In genomic region chr16:23466162-23466885, GRCh38 we compare ENCODE assay signal across 11 cellular contexts. TPM values are rescaled to one million over a fixed set of nuclear protein-coding genes. Genes with fewer than 3 reads are reported as not detected.
A peak's percentile ranks its signal among the peaks of the same experiment; 100 is the strongest.
DNase-seq lines count a peak whose midpoint lies in the region; ATAC-seq, FAIRE-seq and TF ChIP-seq lines count a peak whose summit lies in the region.
"Had no signal": no experiment of that assay in that cellular context is flagged by ENCODE, and none has a peak within 500 bp of the region (broad histone marks: within the 10 kb centered on the region; RNA-seq: fewer than 3 reads in every experiment).

No MANE protein-coding gene starts in this region.

- no peaks in the 10 kb centered on the region for H3K23me2 ChIP-seq in H9 (ENCODE audit: insufficient read length, low read depth, low read length, poor library complexity, severe bottlenecking)

- CTCF ChIA-PET in CD8-positive, alpha-beta T cell (lab: Charles Lee): interaction anchor here (1.0 to 2.1 kb wide), 2 partner anchors 30 to 32 kb away, joined by 3 to 4 read pairs; no protein-coding TSS in a partner anchor
- CTCF ChIA-PET in GM12878 (lab: Yijun Ruan, JAX): interaction anchor here (0.7 to 2.0 kb wide), 3 partner anchors 30 to 130 kb away, joined by 3 to 6 read pairs (median 5); partner anchors contain the start of gene NDUFAB1

- no peak for TF ChIP-seq POLR2A in GM12878 (IDR thresholded peaks at IDR 0.05; ENCODE audit: low read depth, low read length)

- H2AK5ac ChIP-seq in H9 (ENCODE audit: insufficient read length, low read length): no peak overlapping the region

- intact Hi-C loops in CD8-positive, alpha-beta T cell (cut with DNase I, micrococcal nuclease): no loop called here
- intact Hi-C loops in GM12878 (cut with micrococcal nuclease; ENCODE audit: unreplicated experiment): loop anchor here (5.0 to 10.0 kb wide), 2 partner anchors 36 to 88 kb away; partner anchors contain the start of genes EARS2 and UBFD1
- intact Hi-C loops in activated T-helper 2 cell treated with anti-CD3 and anti-CD28 coated beads, Interferon-gamma antibody, Interleukin-2, Interleukin-4, amounts not matched to agents 10 μg/mL and 5 μg/mL and 100 μg/mL, durations not matched to agents 14 hours and 24 hours and 36 hours (cut with micrococcal nuclease): no loop called here

- TF ChIP-seq RAD21 in GM12878 (IDR thresholded peaks at IDR 0.05; ENCODE audit: insufficient read depth, low read depth, low read length): no peak

- H2BK12ac ChIP-seq in H9 (ENCODE audit: insufficient read length, low read depth, low read length): no peak overlapping the region

- no peak overlapping the region for H3T11ph ChIP-seq in H9 (ENCODE audit: low read length)

- no peaks in the 10 kb centered on the region for H4K20me1 ChIP-seq in GM12878 (ENCODE audit: control insufficient read depth, insufficient read depth)
- no peaks in the 10 kb centered on the region for H4K20me1 ChIP-seq in H9 (ENCODE audit: control insufficient read depth, insufficient read depth, insufficient read length)

- no TSS peak for BruUV-seq in GM12878 (replicated peaks; lab: Mats Ljungman, UMichigan)

- H3K4ac ChIP-seq in H9 (ENCODE audit: low read depth, low read length): no peak overlapping the region

- H2BK15ac ChIP-seq in H9 (ENCODE audit: low read depth, low read length): no peak overlapping the region

- no peak overlapping the region for H3K4me3 Mint-ChIP-seq in CD8-positive, alpha-beta T cell
- no peak overlapping the region for H3K4me3 Mint-ChIP-seq in activated T-helper 2 cell treated with anti-CD3 and anti-CD28 coated beads, Interferon-gamma antibody, Interleukin-2, Interleukin-4, amounts not matched to agents 10 μg/mL and 5 μg/mL and 100 μg/mL, durations not matched to agents 14 hours and 24 hours and 36 hours (ENCODE audit: low read depth)
- H3K4me3 Mint-ChIP-seq in H9: no peak overlapping the region
- H3K4me3 Mint-ChIP-seq: activated CD4-positive, alpha-beta memory T cell treated with anti-CD3 and anti-CD28 coated beads, Interleukin-2, amount 10 ng/mL, durations not matched to agents 7 days and 5 days had no signal

- TF ChIP-seq EP300 in GM12878 (IDR thresholded peaks at IDR 0.05; ENCODE audit: borderline replicate concordance in 1 of 2, control insufficient read depth in 1 of 2, low read depth in 2 of 2, low read length in 2 of 2): no peak

- peaks cover 67% of the 10 kb centered on the region for H3K36me3 Mint-ChIP-seq in CD8-positive, alpha-beta T cell
- peaks cover 51% of the 10 kb centered on the region for H3K36me3 Mint-ChIP-seq in activated T-helper 2 cell treated with anti-CD3 and anti-CD28 coated beads, Interferon-gamma antibody, Interleukin-2, Interleukin-4, amounts not matched to agents 10 μg/mL and 5 μg/mL and 100 μg/mL, durations not matched to agents 14 hours and 24 hours and 36 hours (ENCODE audit: low read depth)
- peaks cover 28 to 62% (median 48%) of the 10 kb centered on the region in 3 experiments for H3K36me3 Mint-ChIP-seq in H9 (ENCODE audit: insufficient read depth in 1 of 3, low read depth in 3 of 3)

- RAD21 ChIA-PET in GM12878 (lab: Charles Lee; ENCODE audit: unreplicated experiment): interaction anchor here (0.6 kb wide), 1 partner anchor 786 kb away, joined by 3 read pairs; no protein-coding TSS in a partner anchor

- H3K4me1 Mint-ChIP-seq in CD8-positive, alpha-beta T cell (ENCODE audit: low read depth): no peaks in the 10 kb centered on the region
- H3K4me1 Mint-ChIP-seq in activated T-helper 2 cell treated with anti-CD3 and anti-CD28 coated beads, Interferon-gamma antibody, Interleukin-2, Interleukin-4, amounts not matched to agents 10 μg/mL and 5 μg/mL and 100 μg/mL, durations not matched to agents 14 hours and 24 hours and 36 hours (ENCODE audit: low read depth): no peaks in the 10 kb centered on the region
- no peaks in the 10 kb centered on the region for H3K4me1 Mint-ChIP-seq in H9

- no peak overlapping the region for H4K91ac ChIP-seq in H9 (ENCODE audit: insufficient read length, low read depth, low read length)

- no peak for FAIRE-seq in GM12878 (lab: Jason Lieb, UNC)

- no peaks in the 10 kb centered on the region for H3K9me3 Mint-ChIP-seq in CD8-positive, alpha-beta T cell
- no peaks in the 10 kb centered on the region for H3K9me3 Mint-ChIP-seq in activated T-helper 2 cell treated with anti-CD3 and anti-CD28 coated beads, Interferon-gamma antibody, Interleukin-2, Interleukin-4, amounts not matched to agents 10 μg/mL and 5 μg/mL and 100 μg/mL, durations not matched to agents 14 hours and 24 hours and 36 hours
- H3K9me3 Mint-ChIP-seq in H9: no peaks in the 10 kb centered on the region
- H3K9me3 Mint-ChIP-seq: activated CD4-positive, alpha-beta memory T cell treated with anti-CD3 and anti-CD28 coated beads, Interleukin-2, amount 10 ng/mL, durations not matched to agents 7 days and 5 days had no signal

- no peak overlapping the region for H3K4me2 ChIP-seq in GM12878 (ENCODE audit: control insufficient read depth, insufficient read depth)
- no peak overlapping the region for H3K4me2 ChIP-seq in H9 (ENCODE audit: insufficient read depth, insufficient read length, low read length)

- H2AFZ ChIP-seq in GM12878 (ENCODE audit: control insufficient read depth, low read depth, low read length) (no peak overlapping the region), H9 (ENCODE audit: low read length) (no peak overlapping the region)

- ATAC-seq in CD8-positive, alpha-beta T cell: no peak
- ATAC-seq in GM12878: no peak
- ATAC-seq in HG03457 (IDR thresholded peaks at IDR 0.05; ENCODE audit: unreplicated experiment): no peak

- peaks cover 21% of the 10 kb centered on the region for H3K36me3 ChIP-seq in CD8-positive, alpha-beta T cell (ENCODE audit: insufficient read depth, low read length)
- peaks cover 15 to 29% of the 10 kb centered on the region in 2 experiments for H3K36me3 ChIP-seq in GM12878 (ENCODE audit: control insufficient read depth in 2 of 2, insufficient read depth in 2 of 2, low read length in 1 of 2)

- POLR2A ChIA-PET in CD8-positive, alpha-beta T cell (lab: Charles Lee): no interaction called here
- POLR2A ChIA-PET in GM12878 (lab: Charles Lee): no interaction called here

- no peak overlapping the region for H3K14ac ChIP-seq in H9 (ENCODE audit: insufficient read depth, low read length)

- in situ Hi-C loops in GM12878 (cut with MboI): no loop called here

- no peak overlapping the region for H2BK20ac ChIP-seq in H9 (ENCODE audit: low read depth, low read length, poor library complexity, severe bottlenecking)

- H4K8ac ChIP-seq in H9 (replicated peaks; ENCODE audit: insufficient read length, low read depth, low read length): no peak overlapping the region

- no peak overlapping the region for H3K9ac ChIP-seq in GM12878 (ENCODE audit: control insufficient read depth, insufficient read depth, low read length)
- H3K9ac ChIP-seq in H9 (ENCODE audit: extremely low read depth, insufficient read length, low read length): no peak overlapping the region

- H3K27ac Mint-ChIP-seq in CD8-positive, alpha-beta T cell: peak overlapping the region; percentile 2
- H3K27ac Mint-ChIP-seq in activated T-helper 2 cell treated with anti-CD3 and anti-CD28 coated beads, Interferon-gamma antibody, Interleukin-2, Interleukin-4, amounts not matched to agents 10 μg/mL and 5 μg/mL and 100 μg/mL, durations not matched to agents 14 hours and 24 hours and 36 hours: no peak overlapping the region
- no peak overlapping the region for H3K27ac Mint-ChIP-seq in H9
- H3K27ac Mint-ChIP-seq: activated CD4-positive, alpha-beta memory T cell treated with anti-CD3 and anti-CD28 coated beads, Interleukin-2, amount 10 ng/mL, durations not matched to agents 7 days and 5 days had no signal

- H3K18ac ChIP-seq in H9 (ENCODE audit: insufficient read length, low read depth, low read length): no peak overlapping the region

- no peak overlapping the region for H2BK120ac ChIP-seq in H9 (ENCODE audit: low read depth, low read length, poor library complexity, severe bottlenecking)

- no peak overlapping the region for H4K5ac ChIP-seq in H9 (ENCODE audit: insufficient read length, low read depth, low read length)

- H3K23ac ChIP-seq in H9 (ENCODE audit: insufficient read length, low read depth, low read length): no peak overlapping the region

- H3K56ac ChIP-seq in H9 (ENCODE audit: insufficient read length, low read depth, low read length): no peak overlapping the region

- H3K4me1 ChIP-seq in CD8-positive, alpha-beta T cell (ENCODE audit: insufficient read depth, low read length): no peaks in the 10 kb centered on the region
- no peaks in the 10 kb centered on the region for H3K4me1 ChIP-seq in GM12878 (ENCODE audit: control insufficient read depth, insufficient read depth, low read length)
- no peaks in the 10 kb centered on the region for H3K4me1 ChIP-seq in H9 (ENCODE audit: insufficient read depth, low read length)

- H3K27ac ChIP-seq in CD8-positive, alpha-beta T cell (ENCODE audit: low read depth, low read length): no peak overlapping the region
- H3K27ac ChIP-seq in GM12878 (ENCODE audit: control insufficient read depth, insufficient read depth) (no peak overlapping the region), H9 (ENCODE audit: insufficient read length, low read depth, low read length) (no peak overlapping the region)

- 93% methylated on average over 4 of the region's 4 CpGs for WGBS in GM12878 (ENCODE audit: insufficient coverage, insufficient replicate concordance, low lambda C conversion rate, missing lambda C conversion rate)
- no CpG with 5 or more reads among the region's 4 CpGs for WGBS in H9 (ENCODE audit: extremely low coverage, insufficient read length, low lambda C conversion rate)

- no peaks in the 10 kb centered on the region for H3K79me1 ChIP-seq in H9 (ENCODE audit: insufficient read depth, low read depth, low read length, poor library complexity, severe bottlenecking)

- H2BK5ac ChIP-seq in H9 (ENCODE audit: insufficient read length, low read length): no peak overlapping the region

- TF ChIP-seq CTCF in CD8-positive, alpha-beta T cell (IDR thresholded peaks at IDR 0.05): no peak
- no peak for TF ChIP-seq CTCF in GM12878 (IDR thresholded peaks at IDR 0.05 in 2 of 3, conservative IDR thresholded peaks at IDR 0.05 in 1 of 3; ENCODE audit: control insufficient read depth in 2 of 3, extremely low read depth in 1 of 3, insufficient read depth in 1 of 3, low read depth in 3 of 3, low read length in 3 of 3)
- no peak for TF ChIP-seq CTCF in H9 (conservative IDR thresholded peaks at IDR 0.05)

- no peaks in the 10 kb centered on the region for H3K27me3 ChIP-seq in CD8-positive, alpha-beta T cell (ENCODE audit: insufficient read depth, low read length)
- H3K27me3 ChIP-seq in GM12878 (replicated peaks in 1 of 2; ENCODE audit: control insufficient read depth in 2 of 2, insufficient read depth in 2 of 2, low read length in 1 of 2): no peaks in the 10 kb centered on the region
- H3K27me3 ChIP-seq in H9 (ENCODE audit: insufficient read depth, low read length): no peaks in the 10 kb centered on the region

- no peak for DNase-seq in CD8-positive, alpha-beta T cell
- DNase-seq in HS-27A (ENCODE audit: low read depth) (peak; percentile 38), GM12878 (ENCODE audit: low read depth, low spot score) (no peak), myocyte (ENCODE audit: low read depth) (peak; percentile 83), H9 (no peak)
- no peak for DNase-seq in activated T-helper 2 cell treated with anti-CD3 and anti-CD28 coated beads, Interferon-gamma antibody, Interleukin-2, Interleukin-4, amounts not matched to agents 10 μg/mL and 5 μg/mL and 100 μg/mL, durations not matched to agents 14 hours and 24 hours and 36 hours (ENCODE audit: low spot score)
- DNase-seq: activated CD4-positive, alpha-beta memory T cell treated with anti-CD3 and anti-CD28 coated beads, Interleukin-2, amount 10 ng/mL, durations not matched to agents 7 days and 5 days; DND-41; islet precursor cell; NCI-H510A had no signal

- SMC1A ChIA-PET in GM12878 (lab: Charles Lee; ENCODE audit: uncharacterized antibody, unreplicated experiment): interaction anchor here (0.5 kb wide), 1 partner anchor 1032 kb away, joined by 3 read pairs; no protein-coding TSS in a partner anchor

- H3K4me3 ChIP-seq in CD8-positive, alpha-beta T cell (ENCODE audit: low read depth, low read length): no peak overlapping the region
- H3K4me3 ChIP-seq in GM12878: no peak overlapping the region

- no peaks in the 10 kb centered on the region for H3K27me3 Mint-ChIP-seq in CD8-positive, alpha-beta T cell (ENCODE audit: low read depth)
- no peaks in the 10 kb centered on the region for H3K27me3 Mint-ChIP-seq in activated T-helper 2 cell treated with anti-CD3 and anti-CD28 coated beads, Interferon-gamma antibody, Interleukin-2, Interleukin-4, amounts not matched to agents 10 μg/mL and 5 μg/mL and 100 μg/mL, durations not matched to agents 14 hours and 24 hours and 36 hours (ENCODE audit: low read depth)
- no peaks in the 10 kb centered on the region; the same call in 1 of the 2 replicates for H3K27me3 Mint-ChIP-seq in H9 (ENCODE audit: low read depth)
- H3K27me3 Mint-ChIP-seq: activated CD4-positive, alpha-beta memory T cell treated with anti-CD3 and anti-CD28 coated beads, Interleukin-2, amount 10 ng/mL, durations not matched to agents 7 days and 5 days had no signal

- H3K79me2 ChIP-seq in GM12878 (ENCODE audit: control insufficient read depth, insufficient read depth, low read length) (no peaks in the 10 kb centered on the region), H9 (ENCODE audit: insufficient read depth, low read length) (no peaks in the 10 kb centered on the region)

- H3K9me3 ChIP-seq in CD8-positive, alpha-beta T cell (ENCODE audit: low read length): no peaks in the 10 kb centered on the region
- no peaks in the 10 kb centered on the region for H3K9me3 ChIP-seq in GM12878 (replicated peaks; ENCODE audit: control insufficient read depth, insufficient read depth, low read length)
- H3K9me3 ChIP-seq in H9 (ENCODE audit: control insufficient read depth, low read depth, low read length): no peaks in the 10 kb centered on the region

RNA-seq across cellular contexts. Expression of gene COG7, which starts 13.3 kb away (rescaled TPM):
- 10 to 100 TPM; 13.3 to 14.7 TPM for total RNA-seq in CD8-positive, alpha-beta T cell
- 93.3 and 95.2 TPM in 2 replicates for total RNA-seq in GM12878 (2013; cell fraction: nucleolus; rRNA removed)
- 9.7 and 12.1 TPM in 2 replicates for total RNA-seq in GM12878 (2014; rRNA removed)
- total RNA-seq in GM12878 (2014; rRNA removed; fragmentation: Illumina TruSeq; extraction: Trizol): 9.4 and 10.0 TPM in 2 replicates
- 9.4 and 10.9 TPM in 2 replicates for total RNA-seq in GM12878 (2021)
- 10.2 TPM for polyA plus RNA-seq in GM12878 (2011; ENCODE audit: low read depth)
- 12.6 and 24.0 TPM in 2 replicates for polyA plus RNA-seq in GM12878 (2011; rRNA removed)
- polyA plus RNA-seq in GM12878 (2011; cell fraction: cytosol; rRNA removed): 39.0 and 41.6 TPM in 2 replicates
- polyA plus RNA-seq in GM12878 (2011; cell fraction: nucleus; rRNA removed): 51.4 and 53.8 TPM in 2 replicates
- polyA plus RNA-seq in GM12878 (2012): 13.9 and 14.5 TPM in 2 replicates
- 8.2 and 10.6 TPM in 2 replicates for polyA plus RNA-seq in GM12878 (2014; fragmentation: Illumina TruSeq; extraction: Trizol)
- 1 to 10 TPM; 2.9 to 7.5 TPM for polyA plus RNA-seq in GM12878 (2014; fragmentation: Nextera tagmentation; extraction: Ambion mirVana)
- polyA plus RNA-seq in GM12878 (2014; rRNA removed): 12.8 and 14.9 TPM in 2 replicates
- 1 to 10 TPM; 9.5 to 9.9 TPM for polyA plus RNA-seq in GM12878 (2016; fragmentation: Nextera tagmentation; extraction: Ambion mirVana)
- polyA minus RNA-seq in GM12878 (2011; rRNA and poly(A)+ RNA removed): 32.6 and 33.8 TPM in 2 replicates
- polyA minus RNA-seq in GM12878 (2011; cell fraction: cytosol; rRNA and poly(A)+ RNA removed): 5.6 and 8.7 TPM in 2 replicates
- polyA minus RNA-seq in GM12878 (2011; cell fraction: nucleus; rRNA and poly(A)+ RNA removed): 14.7 and 20.9 TPM in 2 replicates
- total RNA-seq in myocyte: 12.0 and 14.3 TPM in 2 replicates
- 17.7 TPM for polyA plus RNA-seq in myocyte (2012)
- 23.8 and 24.2 TPM in 2 replicates for total RNA-seq in activated T-helper 2 cell treated with anti-CD3 and anti-CD28 coated beads, Interferon-gamma antibody, Interleukin-2, Interleukin-4, amounts not matched to agents 10 μg/mL and 5 μg/mL and 100 μg/mL, durations not matched to agents 14 hours and 24 hours and 36 hours
- total RNA-seq in H9 (2021): 17.5 and 17.9 TPM in 2 replicates

RNA-seq across cellular contexts. Expression of gene GGA2, which starts 44.0 kb away (rescaled TPM):
- 100 to 1,000 TPM; 220 to 239 TPM for total RNA-seq in CD8-positive, alpha-beta T cell
- total RNA-seq in GM12878 (2013; cell fraction: nucleolus; rRNA removed): 287 and 319 TPM in 2 replicates
- total RNA-seq in GM12878 (2014; rRNA removed) (57.9 and 62.0 TPM in 2 replicates), GM12878 (2014; rRNA removed; fragmentation: Illumina TruSeq; extraction: Trizol) (56.8 and 56.9 TPM in 2 replicates), GM12878 (2021) (106 and 113 TPM in 2 replicates), myocyte (42.5 and 52.5 TPM in 2 replicates), H9 (2021) (143 TPM in 2 replicates)
- polyA plus RNA-seq in GM12878 (2011; ENCODE audit: low read depth): 42.8 TPM
- polyA plus RNA-seq in GM12878 (2011; rRNA removed) (105 and 145 TPM in 2 replicates), GM12878 (2014; fragmentation: Illumina TruSeq; extraction: Trizol) (153 and 192 TPM in 2 replicates), GM12878 (2014; fragmentation: Nextera tagmentation; extraction: Ambion mirVana) (10 to 100 TPM; 14.1 to 21.5 TPM), GM12878 (2014; rRNA removed) (75.1 and 77.2 TPM in 2 replicates), GM12878 (2016; fragmentation: Nextera tagmentation; extraction: Ambion mirVana) (10 to 100 TPM; 96.0 to 97.1 TPM)
- 58.9 and 72.5 TPM in 2 replicates for polyA plus RNA-seq in GM12878 (2011; cell fraction: cytosol; rRNA removed)
- 191 and 225 TPM in 2 replicates for polyA plus RNA-seq in GM12878 (2011; cell fraction: nucleus; rRNA removed)
- 65.6 and 83.8 TPM in 2 replicates for polyA plus RNA-seq in GM12878 (2012)
- 84.8 and 103 TPM in 2 replicates for polyA minus RNA-seq in GM12878 (2011; rRNA and poly(A)+ RNA removed)
- 32.7 and 35.3 TPM in 2 replicates for polyA minus RNA-seq in GM12878 (2011; cell fraction: cytosol; rRNA and poly(A)+ RNA removed)
- polyA minus RNA-seq in GM12878 (2011; cell fraction: nucleus; rRNA and poly(A)+ RNA removed): 47.3 and 59.9 TPM in 2 replicates
- 40.4 TPM for polyA plus RNA-seq in myocyte (2012)
- total RNA-seq in activated T-helper 2 cell treated with anti-CD3 and anti-CD28 coated beads, Interferon-gamma antibody, Interleukin-2, Interleukin-4, amounts not matched to agents 10 μg/mL and 5 μg/mL and 100 μg/mL, durations not matched to agents 14 hours and 24 hours and 36 hours: 108 and 110 TPM in 2 replicates

Comparison
In these comparisons a context has a peak if more than half of its experiments do, and no peak if none do; other contexts are left out.
1. DNase-seq: peak in HS-27A (single experiment) and myocyte (single experiment); none in CD8-positive, alpha-beta T cell (0 of 7), GM12878 (single experiment), activated T-helper 2 cell treated with anti-CD3 and anti-CD28 coated beads, Interferon-gamma antibody, Interleukin-2, Interleukin-4, amounts not matched to agents 10 μg/mL and 5 μg/mL and 100 μg/mL, durations not matched to agents 14 hours and 24 hours and 36 hours (single experiment) and H9 (single experiment).